1 cellular context compared by ENCODE assay signal in genomic region chr18:966095-967036, GRCh38.
TF ChIP-seq lines count a peak whose summit lies in the region.

No MANE protein-coding gene starts in this region.

TF ChIP-seq in K562, 482 proteins besides CTCF, POLR2A, EP300 and RAD21 (continued from another document and continues in another):
- TF ChIP-seq REST (CRISPR knock-in tag; IDR thresholded peaks at IDR 0.05; ENCODE audit: low read depth) (0 out of 2 replicates have a peak, but pooled peaks have one; percentile 30), MCM3 (IDR thresholded peaks at IDR 0.05) (no peak), MAFG (tag; conservative IDR thresholded peaks at IDR 0.05) (peak; percentile 98), POLR3A (IDR thresholded peaks at IDR 0.05; ENCODE audit: borderline replicate concordance, extremely low read depth, insufficient read depth, insufficient read length) (no peak), ZNF311 (CRISPR knock-in tag; IDR thresholded peaks at IDR 0.05) (0 out of 2 replicates have a peak, but pooled peaks have one; percentile 30), DACH1 (IDR thresholded peaks at IDR 0.05; ENCODE audit: partially characterized antibody) (no peak), ZBTB11 (CRISPR knock-in tag; IDR thresholded peaks at IDR 0.05) (0 out of 6 replicates have a peak, but pooled peaks of 1 of the 3 experiments have one; percentile 12), CREB5 (CRISPR knock-in tag; IDR thresholded peaks at IDR 0.05) (0 out of 2 replicates have a peak, but pooled peaks have one; percentile 67), CHCHD3 (CRISPR knock-in tag; IDR thresholded peaks at IDR 0.05) (no peak), NFE2 (IDR thresholded peaks at IDR 0.05; ENCODE audit: low read depth) (peak; percentile 85), ZNF76 (CRISPR knock-in tag; IDR thresholded peaks at IDR 0.05; ENCODE audit: borderline replicate concordance) (peak; percentile 49; the same call in 1 of the 2 replicates), RCOR1 (IDR thresholded peaks at IDR 0.05; ENCODE audit: borderline replicate concordance in 1 of 2, low read depth in 2 of 2, low read length in 2 of 2) (peak in 1 of 2 experiments; percentile 18; a peak in 1 of 4 replicates), RBM25 (IDR thresholded peaks at IDR 0.05; ENCODE audit: low read depth, low read length, severe bottlenecking) (no peak), SRF (CRISPR knock-in tag; IDR thresholded peaks at IDR 0.05) (no peak; a peak in 1 of 4 replicates), MNT (conservative IDR thresholded peaks at IDR 0.05) (no peak), L3MBTL2 (IDR thresholded peaks at IDR 0.05) (peak; percentile 60), ZNF316 (IDR thresholded peaks at IDR 0.05) (peak; percentile 99), MECOM (CRISPR knock-in tag; IDR thresholded peaks at IDR 0.05) (no peak), IRF1 (CRISPR knock-in tag; IDR thresholded peaks at IDR 0.05; ENCODE audit: borderline replicate concordance) (no peak), MBD2 (IDR thresholded peaks at IDR 0.05; ENCODE audit: borderline replicate concordance, low read depth) (0 out of 2 replicates have a peak, but pooled peaks have one; percentile 16), ZNF584 (CRISPR knock-in tag; IDR thresholded peaks at IDR 0.05; ENCODE audit: low read depth) (no peak), ZNF143 (CRISPR knock-in tag; IDR thresholded peaks at IDR 0.05) (no peak), ZNF764 (CRISPR knock-in tag; IDR thresholded peaks at IDR 0.05; ENCODE audit: low read depth) (no peak), SFPQ (IDR thresholded peaks at IDR 0.05; ENCODE audit: low read depth, low read length) (no peak), TEAD2 (tag; IDR thresholded peaks at IDR 0.05) (no peak), CREB3 (tag; conservative IDR thresholded peaks at IDR 0.05; ENCODE audit: low read depth) (0 out of 2 replicates have a peak, but pooled peaks have one; percentile 69), MAFF (IDR thresholded peaks at IDR 0.05; ENCODE audit: low read length) (peak; percentile 99), ZNF609 (CRISPR knock-in tag; IDR thresholded peaks at IDR 0.05; ENCODE audit: borderline replicate concordance) (no peak), ZHX1 (conservative IDR thresholded peaks at IDR 0.05; ENCODE audit: low read length) (no peak), MAFK (IDR thresholded peaks at IDR 0.05; ENCODE audit: low read length) (peak; percentile 99), JUN (IDR thresholded peaks at IDR 0.05; ENCODE audit: borderline replicate concordance, low read depth, low read length) (peak; percentile 34; the same call in 1 of the 2 replicates), JUN (CRISPR knock-in tag; IDR thresholded peaks at IDR 0.05; ENCODE audit: borderline replicate concordance) (no peak), TBL1XR1 (IDR thresholded peaks at IDR 0.05; ENCODE audit: low read length in 2 of 2) (peak in 1 of 2 experiments; percentile 18; a peak in 1 of 4 replicates), EP400 (IDR thresholded peaks at IDR 0.05) (no peak)
